7 cellular contexts compared by ENCODE assay signal in genomic region chr16:11497851-11498289, GRCh38.
DNase-seq lines count a peak whose midpoint lies in the region; ATAC-seq and TF ChIP-seq lines count a peak whose summit lies in the region.

No MANE protein-coding gene starts in this region.

- H3K36me3 ChIP-seq in hepatocyte (replicated peaks; ENCODE audit: insufficient read depth, low read depth) = no peaks in the 10 kb centered on the region
- H3K36me3 ChIP-seq in subcutaneous abdominal adipose tissue (ENCODE audit: control insufficient read depth in 5 of 5, insufficient read depth in 5 of 5, low read length in 5 of 5) = no peaks in the 10 kb centered on the region

- ATAC-seq in SK-N-SH treated with all-trans-retinoic acid at 6 μM for 48 hours (peak; percentile 45), GM18867 (IDR thresholded peaks at IDR 0.05; ENCODE audit: unreplicated experiment) (no peak), GM19328 (IDR thresholded peaks at IDR 0.05; ENCODE audit: unreplicated experiment) (no peak), HG03175 (IDR thresholded peaks at IDR 0.05; ENCODE audit: unreplicated experiment) (no peak)

- H3K4me2 ChIP-seq in hepatocyte = peak overlapping the region; percentile 10

- H3K4me1 ChIP-seq in hepatocyte (ENCODE audit: insufficient read depth) (peaks cover 19% of the 10 kb centered on the region), subcutaneous abdominal adipose tissue (ENCODE audit: control insufficient read depth in 5 of 5, insufficient read depth in 5 of 5, low read length in 5 of 5) (peaks cover 7 to 40% (median 32%) of the 10 kb centered on the region in 5 donors)

- no peaks in the 10 kb centered on the region for H3K9me2 ChIP-seq in hepatocyte (replicated peaks; ENCODE audit: insufficient read depth)

- WGBS in hepatocyte (ENCODE audit: low lambda C conversion rate, missing lambda C conversion rate) = 43% methylated on average over 5 of the region's 5 CpGs

- H3K79me2 ChIP-seq in hepatocyte = no peaks in the 10 kb centered on the region

- H3K27me3 ChIP-seq in HL-60 (ENCODE audit: insufficient read depth, poor library complexity, severe bottlenecking) = no peaks in the 10 kb centered on the region
- H3K27me3 ChIP-seq in hepatocyte = no peaks in the 10 kb centered on the region
- no peaks in the 10 kb centered on the region for H3K27me3 ChIP-seq in subcutaneous abdominal adipose tissue (ENCODE audit: control insufficient read depth in 5 of 5, insufficient read depth in 4 of 5, low read length in 5 of 5)

- DNase-seq in HL-60 (ENCODE audit: low read depth in 1 of 2, low spot score in 1 of 2) = peak in 1 of 2 experiments; percentile 29
- peak; percentile 66 for DNase-seq in hepatocyte (ENCODE audit: low spot score)

- peak overlapping the region in 2 of 5 donors; percentile 8 to 18 for H3K9ac ChIP-seq in subcutaneous abdominal adipose tissue (ENCODE audit: low read length in 5 of 5)

- H3K9me3 ChIP-seq in hepatocyte (ENCODE audit: low read depth) = no peaks in the 10 kb centered on the region
- peaks cover 0 to 3% (median 0%) of the 10 kb centered on the region in 5 donors for H3K9me3 ChIP-seq in subcutaneous abdominal adipose tissue (ENCODE audit: control insufficient read depth in 5 of 5, low read length in 5 of 5)

- H4K20me1 ChIP-seq in hepatocyte (ENCODE audit: insufficient read depth, poor library complexity, severe bottlenecking) = no peaks in the 10 kb centered on the region

- peak overlapping the region; percentile 32 for H2AFZ ChIP-seq in hepatocyte

- H3K4me3 ChIP-seq in HL-60 (replicated peaks; ENCODE audit: insufficient read depth, low read length) (no peak overlapping the region), hepatocyte (no peak overlapping the region), subcutaneous abdominal adipose tissue (ENCODE audit: low read depth in 1 of 5, low read length in 5 of 5) (no peak overlapping the region)

- H3K27ac ChIP-seq in HL-60 (replicated peaks) = peak overlapping the region; percentile 76
- H3K27ac ChIP-seq in hepatocyte = peak overlapping the region; percentile 92
- H3K27ac ChIP-seq in subcutaneous abdominal adipose tissue (ENCODE audit: low read depth, low read length) = peak overlapping the region; percentile 72

- no peak for TF ChIP-seq CTCF in HL-60 (IDR thresholded peaks at IDR 0.05; ENCODE audit: insufficient read depth, low read length)
- TF ChIP-seq CTCF in hepatocyte (IDR thresholded peaks at IDR 0.05; ENCODE audit: poor library complexity) = no peak

TF ChIP-seq in SK-N-SH treated with all-trans-retinoic acid at 6 μM for 48 hours, 23 proteins besides CTCF, POLR2A, EP300 and RAD21:
- peak; percentile 39; the same call in 1 of the 2 replicates for TF ChIP-seq ZFP3 (CRISPR knock-in tag; IDR thresholded peaks at IDR 0.05)
- TF ChIP-seq GLIS3 (CRISPR knock-in tag; IDR thresholded peaks at IDR 0.05) = 0 out of 2 replicates have a peak, but pooled peaks have one; percentile 50
- no peak for TF ChIP-seq POU6F1 (CRISPR knock-in tag; IDR thresholded peaks at IDR 0.05; ENCODE audit: borderline replicate concordance, low read depth)
